Comparison of ENCODE assay signal across 1 cellular context in genomic region chr4:75629239-75629638, GRCh38.
TF ChIP-seq lines count a peak whose summit lies in the region.

No MANE protein-coding gene starts in this region.

TF ChIP-seq in HCT116, 20 proteins besides CTCF, POLR2A, EP300 and RAD21 (continued from another document):
- TF ChIP-seq ATF3 (IDR thresholded peaks at IDR 0.05) (no peak), YY1 (IDR thresholded peaks at IDR 0.05; ENCODE audit: extremely low read depth, insufficient replicate concordance, low read depth, low read length) (no peak), POLR2AphosphoS5 (IDR thresholded peaks at IDR 0.05; ENCODE audit: low read depth, low read length) (no peak), CBX3 (IDR thresholded peaks at IDR 0.05; ENCODE audit: low read depth) (no peak), EGR1 (IDR thresholded peaks at IDR 0.05; ENCODE audit: low read depth) (no peak), ZFX (IDR thresholded peaks at IDR 0.05) (no peak)
